Comparison of ENCODE assay signal across 9 cellular contexts in the genomic region with DNA sequence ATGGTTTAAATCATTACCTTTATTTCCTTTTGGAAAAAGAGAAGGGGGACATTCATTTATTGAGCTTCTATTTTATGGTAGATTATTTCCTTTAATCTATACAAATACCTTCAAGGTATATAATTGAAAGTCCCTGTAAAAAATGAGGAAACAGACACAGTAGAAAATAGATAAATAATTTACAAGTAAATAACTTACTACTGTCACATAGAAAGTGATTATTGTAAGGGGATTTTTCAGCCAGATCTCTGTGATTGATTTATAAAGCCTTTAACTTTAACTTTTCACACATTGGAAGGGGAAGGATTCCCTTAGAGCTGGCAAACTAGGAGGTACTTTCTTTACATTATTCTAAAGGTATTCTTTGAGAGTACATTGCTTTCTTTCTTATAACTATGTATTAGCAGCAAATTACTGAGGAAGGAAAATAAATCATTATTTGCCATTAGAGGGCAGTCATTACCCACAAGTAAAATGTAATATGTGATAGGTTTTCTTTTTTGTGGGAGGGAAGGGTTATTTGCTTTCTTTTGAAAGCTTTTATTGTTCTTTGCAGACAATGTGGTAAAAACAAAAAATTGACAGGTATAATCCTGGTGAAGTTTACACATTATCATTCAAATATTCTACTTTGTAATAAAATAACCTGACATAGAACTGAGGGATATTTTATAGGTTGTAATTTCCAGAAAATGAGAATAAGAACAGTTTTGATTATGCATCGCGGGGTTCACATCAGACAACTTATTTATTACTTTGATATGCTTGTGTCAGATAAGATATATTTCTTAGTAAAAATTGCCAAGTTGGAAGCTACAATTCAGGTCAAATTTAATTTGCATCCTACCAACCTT. TPM values are rescaled to one million over a fixed set of nuclear protein-coding genes. Genes with fewer than 3 reads are reported as not detected.
DNase-seq lines count a peak whose midpoint lies in the region; ATAC-seq and TF ChIP-seq lines count a peak whose summit lies in the region.
"Had no signal": no experiment of that assay in that cellular context is flagged by ENCODE, and none has a peak within 500 bp of the region (broad histone marks: within the 10 kb centered on the region; RNA-seq: fewer than 3 reads in every experiment).

No MANE protein-coding gene starts in this region.

- H3K27ac Mint-ChIP-seq in neural crest cell (ENCODE audit: unreplicated experiment): no peak overlapping the region

- CTCF ChIA-PET in A673 (lab: Charles Lee): no interaction called here

- H3K27ac ChIP-seq in A673 (ENCODE audit: low read depth, low read length, poor library complexity, severe bottlenecking): no peak overlapping the region

- H3K36me3 Mint-ChIP-seq in neural crest cell (ENCODE audit: low read depth): no peaks in the 10 kb centered on the region

- no peak overlapping the region for H3K4me3 Mint-ChIP-seq in neural crest cell

- H3K4me1 ChIP-seq in A673 (ENCODE audit: insufficient read depth, low read length, poor library complexity, severe bottlenecking): no peaks in the 10 kb centered on the region
- H3K4me1 ChIP-seq: HAP-1 had no signal

- no peak overlapping the region for H3K4me3 ChIP-seq in A673 (ENCODE audit: low read depth, low read length, poor library complexity, severe bottlenecking)
- H3K4me3 ChIP-seq in GM12865 (ENCODE audit: low read depth, low read length): no peak overlapping the region
- H3K4me3 ChIP-seq: HAP-1 had no signal

- peak; percentile 50 for ATAC-seq in HG02970 (IDR thresholded peaks at IDR 0.05; ENCODE audit: low FRiP score, unreplicated experiment)

- no peaks in the 10 kb centered on the region for H3K27me3 ChIP-seq in A673 (replicated peaks; ENCODE audit: insufficient read depth, low read depth, low read length, poor library complexity)

- H3K4me1 Mint-ChIP-seq in neural crest cell: no peaks in the 10 kb centered on the region

- no peaks in the 10 kb centered on the region for H3K36me3 ChIP-seq in A673 (ENCODE audit: insufficient read depth, low read length, poor library complexity, severe bottlenecking)
- H3K36me3 ChIP-seq: HAP-1 had no signal

- H3K9me3 Mint-ChIP-seq in neural crest cell: no peaks in the 10 kb centered on the region

- DNase-seq in A673 (ENCODE audit: low spot score): peak; percentile 60
- DNase-seq in GM12865 (ENCODE audit: low read depth): peak; percentile 40
- DNase-seq in NCI-H82 treated with DMSO at 0.1 percent for 48 hours (lab: John Stamatoyannopoulos, UW; ENCODE audit: unreplicated experiment): peak; percentile 44
- DNase-seq in dermis blood vessel endothelial cell: peak; percentile 66
- no peak for DNase-seq in neural crest cell (ENCODE audit: low read depth, low spot score)
- no peak for DNase-seq in NCI-H1092 treated with DMSO at 0.1 percent for 48 hours (lab: John Stamatoyannopoulos, UW)
- no peak for DNase-seq in stimulated activated CD4-positive, alpha-beta T cell treated with anti-CD3 and anti-CD28 coated beads, Interleukin-2, amount 100 ng/mL, for 24 hours

- H3K9me3 ChIP-seq in A673 (ENCODE audit: low read depth, low read length, poor library complexity, severe bottlenecking): no peaks in the 10 kb centered on the region
- H3K9me3 ChIP-seq: HAP-1 had no signal

- intact Hi-C loops in A673 (cut with micrococcal nuclease; ENCODE audit: unreplicated experiment): loop anchor here (1.0 to 10.0 kb wide), 2 partner anchors 218 to 417 kb away; no protein-coding TSS in a partner anchor

- POLR2A ChIA-PET in A673 (lab: Charles Lee; ENCODE audit: low non-redundant PET): no interaction called here

- peak; percentile 59 for TF ChIP-seq CTCF in A673 (conservative IDR thresholded peaks at IDR 0.05; ENCODE audit: low read depth, low read length)
- no peak for TF ChIP-seq CTCF in GM12865 (IDR thresholded peaks at IDR 0.05; ENCODE audit: insufficient read depth, low read depth, low read length, missing control alignments)
- peak; percentile 76 for TF ChIP-seq CTCF in neural crest cell (conservative IDR thresholded peaks at IDR 0.05)

- H3K27me3 Mint-ChIP-seq in neural crest cell (ENCODE audit: low read depth): no peaks in the 10 kb centered on the region

- BruUV-seq in A673 (replicated peaks; lab: Mats Ljungman, UMichigan): no TSS peak

RNA-seq across cellular contexts. Expression of gene RPE, which starts 24.8 kb away (rescaled TPM):
- 77.4 and 78.5 TPM in 2 replicates for total RNA-seq in A673 (2021)
- 103 and 144 TPM in 2 replicates for total RNA-seq in dermis blood vessel endothelial cell
- total RNA-seq in neural crest cell: 59.8 and 60.2 TPM in 2 replicates

Comparison
In these comparisons a context has a peak if more than half of its experiments do, and no peak if none do; other contexts are left out.
1. DNase-seq: peak in A673 (single experiment), GM12865 (single experiment), NCI-H82 treated with DMSO at 0.1 percent for 48 hours (single experiment) and dermis blood vessel endothelial cell (single experiment); none in neural crest cell (single experiment), NCI-H1092 treated with DMSO at 0.1 percent for 48 hours (single experiment) and stimulated activated CD4-positive, alpha-beta T cell treated with anti-CD3 and anti-CD28 coated beads, Interleukin-2, amount 100 ng/mL, for 24 hours (0 of 2).